In genomic region chr1:153957744-153958110, GRCh38 we compare ENCODE assay signal across 3 cellular contexts.
A peak's percentile ranks its signal among the peaks of the same experiment; 100 is the strongest.
TF ChIP-seq lines count a peak whose summit lies in the region.

No MANE protein-coding gene starts in this region.

TF ChIP-seq in GM12891, 5 proteins besides CTCF, POLR2A, EP300 and RAD21:
- no peak for TF ChIP-seq PAX5 (IDR thresholded peaks at IDR 0.05; ENCODE audit: insufficient read depth, low read length, severe bottlenecking)
- TF ChIP-seq TAF1 (IDR thresholded peaks at IDR 0.05; ENCODE audit: low read depth, low read length): peak; percentile 48; the same call in 1 of the 2 replicates
- TF ChIP-seq SPI1 (IDR thresholded peaks at IDR 0.05; ENCODE audit: low read depth, low read length): peak; percentile 44; the same call in 1 of the 2 replicates
- peak; percentile 52; the same call in 1 of the 2 replicates for TF ChIP-seq POU2F2 (IDR thresholded peaks at IDR 0.05; ENCODE audit: low read depth, low read length)
- TF ChIP-seq POLR2AphosphoS5 (IDR thresholded peaks at IDR 0.05; ENCODE audit: low read depth, low read length): peak; percentile 68; the same call in 1 of the 2 replicates
TF ChIP-seq in GM12891: peak in this region for 4.

TF ChIP-seq in GM23338, 12 proteins besides CTCF, POLR2A, EP300 and RAD21 (continues in another document):
- no peak for TF ChIP-seq ZNF331 (CRISPR knock-in tag; IDR thresholded peaks at IDR 0.05; ENCODE audit: low read depth)
- no peak for TF ChIP-seq ETS1 (IDR thresholded peaks at IDR 0.05)
- no peak for TF ChIP-seq CREB1 (CRISPR knock-in tag; IDR thresholded peaks at IDR 0.05; ENCODE audit: low read depth)
- no peak for TF ChIP-seq REST (IDR thresholded peaks at IDR 0.05; ENCODE audit: unreplicated experiment)
- TF ChIP-seq ZNF114 (CRISPR knock-in tag; IDR thresholded peaks at IDR 0.05): no peak
- no peak for TF ChIP-seq NANOG (IDR thresholded peaks at IDR 0.05; ENCODE audit: borderline replicate concordance)
- no peak for TF ChIP-seq POLR2AphosphoS5 (IDR thresholded peaks at IDR 0.05; ENCODE audit: low read depth)
- no peak for TF ChIP-seq ZNF462 (CRISPR knock-in tag; IDR thresholded peaks at IDR 0.05)
- TF ChIP-seq STAT1 (IDR thresholded peaks at IDR 0.05; ENCODE audit: unreplicated experiment): no peak
- no peak for TF ChIP-seq EZH2phosphoT487 (IDR thresholded peaks at IDR 0.05; ENCODE audit: unreplicated experiment)

TF ChIP-seq in HepG2, 621 proteins besides CTCF, POLR2A, EP300 and RAD21:
- TF ChIP-seq ZNF557 (CRISPR knock-in tag; IDR thresholded peaks at IDR 0.05): no peak
- peak; percentile 8; the same call in 1 of the 2 replicates for TF ChIP-seq CBFB (CRISPR knock-in tag; IDR thresholded peaks at IDR 0.05)
- TF ChIP-seq WIZ (CRISPR knock-in tag; IDR thresholded peaks at IDR 0.05): no peak
- peak; percentile 1; the same call in 1 of the 2 replicates for TF ChIP-seq HNF1B (CRISPR knock-in tag; IDR thresholded peaks at IDR 0.05)
- TF ChIP-seq SETDB1 (CRISPR knock-in tag; IDR thresholded peaks at IDR 0.05; ENCODE audit: borderline replicate concordance): 0 out of 2 replicates have a peak, but pooled peaks have one; percentile 12
